In the genomic region with DNA sequence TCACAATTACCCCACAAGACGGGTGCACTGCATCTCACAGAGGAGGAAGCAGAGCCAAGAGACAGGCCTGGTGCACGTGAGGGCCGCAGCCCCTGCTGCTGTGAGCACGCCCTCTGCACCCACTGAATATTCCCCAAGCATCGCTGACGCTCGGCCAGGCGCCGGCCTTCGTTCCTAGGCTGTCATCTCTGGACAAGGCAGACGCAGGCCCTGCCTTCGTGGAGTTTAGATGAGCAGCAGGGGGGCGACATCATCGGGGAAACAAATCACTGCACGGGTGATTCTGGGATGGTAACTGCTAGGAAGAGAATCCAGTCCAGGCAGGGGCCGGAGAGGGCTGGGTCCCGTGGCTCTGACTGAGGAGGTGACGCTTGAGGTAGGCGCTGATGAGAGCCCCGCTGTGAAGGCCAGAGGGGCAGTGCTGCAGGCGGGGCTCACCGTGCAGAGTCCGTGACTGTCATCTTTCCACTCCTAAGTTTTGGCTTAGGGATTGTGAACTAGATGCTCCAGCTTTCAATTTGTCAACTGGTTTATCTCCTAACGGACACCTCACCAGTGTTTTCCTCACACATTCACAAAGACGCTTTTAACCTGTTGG, we compare ENCODE assay signal across 19 cellular contexts.
DNase-seq lines count a peak whose midpoint lies in the region; ATAC-seq and TF ChIP-seq lines count a peak whose summit lies in the region.
"Had no signal": no experiment of that assay in that cellular context is flagged by ENCODE, and none has a peak within 500 bp of the region (broad histone marks: within the 10 kb centered on the region; RNA-seq: fewer than 3 reads in every experiment).

No MANE protein-coding gene starts in this region.

- TF ChIP-seq CTCF in chondrocyte (IDR thresholded peaks at IDR 0.05) (no peak), suprapubic skin (IDR thresholded peaks at IDR 0.05) (no peak)

- H3K4me1 Mint-ChIP-seq in chondrocyte (ENCODE audit: low read depth), result no peaks in the 10 kb centered on the region
- no peaks in the 10 kb centered on the region for H3K4me1 Mint-ChIP-seq in activated CD4-positive, alpha-beta T cell treated with anti-CD3 and anti-CD28 coated beads, Interleukin-2, amount 10 ng/mL, durations not matched to agents 7 days and 5 days

- TF ChIP-seq EP300 in suprapubic skin (IDR thresholded peaks at IDR 0.05), result no peak

- intact Hi-C loops in left cardiac atrium (cut with DNase I), result no loop called here
- intact Hi-C loops in Right ventricle myocardium superior (cut with DNase I), result no loop called here

- TF ChIP-seq POLR2A in suprapubic skin (IDR thresholded peaks at IDR 0.05), result no peak

- no peaks in the 10 kb centered on the region for H3K4me1 ChIP-seq in suprapubic skin
- H3K4me1 ChIP-seq: BE2C had no signal

- 92% methylated on average over 20 of the region's 25 CpGs for WGBS in suprapubic skin

- H3K9me3 Mint-ChIP-seq in chondrocyte (ENCODE audit: low read depth), result no peaks in the 10 kb centered on the region
- no peaks in the 10 kb centered on the region for H3K9me3 Mint-ChIP-seq in activated CD4-positive, alpha-beta T cell treated with anti-CD3 and anti-CD28 coated beads, Interleukin-2, amount 10 ng/mL, durations not matched to agents 7 days and 5 days
- H3K9me3 Mint-ChIP-seq: CD8-positive, alpha-beta T cell had no signal

- DNase-seq in left cardiac atrium (peak; percentile 34), Right ventricle myocardium superior (no peak), globus pallidus (ENCODE audit: low spot score) (peak; percentile 62), pons (ENCODE audit: low spot score) (peak; percentile 43), chondrocyte (ENCODE audit: low spot score) (no peak), suprapubic skin (ENCODE audit: low spot score in 2 of 2) (no peak)
- DNase-seq in activated CD4-positive, alpha-beta T cell treated with anti-CD3 and anti-CD28 coated beads, Interleukin-2, amount 10 ng/mL, durations not matched to agents 7 days and 5 days, result no peak
- DNase-seq: 8988T; BE2C; CD8-positive, alpha-beta T cell; DMS79; NCI-H1048; NCI-H146; NCI-H2081; NCI-H748 treated with DMSO at 0.1 percent for 48 hours; RPMI8226 had no signal

- no peaks in the 10 kb centered on the region for H3K27me3 ChIP-seq in suprapubic skin
- H3K27me3 ChIP-seq: BE2C had no signal

- no peaks in the 10 kb centered on the region for H3K9me3 ChIP-seq in suprapubic skin
- H3K9me3 ChIP-seq: BE2C had no signal

- H3K4me3 ChIP-seq in suprapubic skin, result no peak overlapping the region

- no peaks in the 10 kb centered on the region for H3K36me3 ChIP-seq in suprapubic skin
- H3K36me3 ChIP-seq: BE2C had no signal

- H3K27ac ChIP-seq in suprapubic skin, result no peak overlapping the region
- H3K27ac ChIP-seq: KMS-11 had no signal

- H3K27me3 Mint-ChIP-seq in chondrocyte (ENCODE audit: low read depth), result no peaks in the 10 kb centered on the region
- peaks cover 6% of the 10 kb centered on the region for H3K27me3 Mint-ChIP-seq in activated CD4-positive, alpha-beta T cell treated with anti-CD3 and anti-CD28 coated beads, Interleukin-2, amount 10 ng/mL, durations not matched to agents 7 days and 5 days

- ATAC-seq in left cardiac atrium, result peak; percentile 78 to 85
- ATAC-seq in Right ventricle myocardium superior (ENCODE audit: poor library complexity), result no peak
- no peak for ATAC-seq in HG03571 (IDR thresholded peaks at IDR 0.05; ENCODE audit: unreplicated experiment)
- ATAC-seq: CD8-positive, alpha-beta T cell; HCT116 had no signal

- CTCF ChIA-PET in activated CD4-positive, alpha-beta T cell treated with anti-CD3 and anti-CD28 coated beads, Interleukin-2, amount 10 ng/mL, durations not matched to agents 7 days and 5 days (lab: Charles Lee), result no interaction called here

- POLR2A ChIA-PET in activated CD4-positive, alpha-beta T cell treated with anti-CD3 and anti-CD28 coated beads, Interleukin-2, amount 10 ng/mL, durations not matched to agents 7 days and 5 days (lab: Charles Lee), result no interaction called here

- no peak overlapping the region for H3K27ac Mint-ChIP-seq in chondrocyte (ENCODE audit: unreplicated experiment)
- no peak overlapping the region for H3K27ac Mint-ChIP-seq in activated CD4-positive, alpha-beta T cell treated with anti-CD3 and anti-CD28 coated beads, Interleukin-2, amount 10 ng/mL, durations not matched to agents 7 days and 5 days
- H3K27ac Mint-ChIP-seq: CD8-positive, alpha-beta T cell had no signal

- no peaks in the 10 kb centered on the region for H3K36me3 Mint-ChIP-seq in chondrocyte (ENCODE audit: low read depth)
- no peaks in the 10 kb centered on the region for H3K36me3 Mint-ChIP-seq in activated CD4-positive, alpha-beta T cell treated with anti-CD3 and anti-CD28 coated beads, Interleukin-2, amount 10 ng/mL, durations not matched to agents 7 days and 5 days (ENCODE audit: low read depth)
- H3K36me3 Mint-ChIP-seq: CD8-positive, alpha-beta T cell had no signal

- H3K4me3 Mint-ChIP-seq in chondrocyte (ENCODE audit: unreplicated experiment), result no peak overlapping the region
- no peak overlapping the region for H3K4me3 Mint-ChIP-seq in activated CD4-positive, alpha-beta T cell treated with anti-CD3 and anti-CD28 coated beads, Interleukin-2, amount 10 ng/mL, durations not matched to agents 7 days and 5 days
- H3K4me3 Mint-ChIP-seq: CD8-positive, alpha-beta T cell had no signal

Comparison
In these comparisons a context has a peak if more than half of its experiments do, and no peak if none do; other contexts are left out.
1. ATAC-seq: peak in left cardiac atrium (2 of 2); none in Right ventricle myocardium superior (single experiment) and HG03571 (single experiment).
2. DNase-seq: peak in left cardiac atrium (single experiment), globus pallidus (single experiment) and pons (single experiment); none in Right ventricle myocardium superior (single experiment), chondrocyte (single experiment), activated CD4-positive, alpha-beta T cell treated with anti-CD3 and anti-CD28 coated beads, Interleukin-2, amount 10 ng/mL, durations not matched to agents 7 days and 5 days (single experiment) and suprapubic skin (0 of 2).